22 cellular contexts compared by ENCODE assay signal in the genomic region with DNA sequence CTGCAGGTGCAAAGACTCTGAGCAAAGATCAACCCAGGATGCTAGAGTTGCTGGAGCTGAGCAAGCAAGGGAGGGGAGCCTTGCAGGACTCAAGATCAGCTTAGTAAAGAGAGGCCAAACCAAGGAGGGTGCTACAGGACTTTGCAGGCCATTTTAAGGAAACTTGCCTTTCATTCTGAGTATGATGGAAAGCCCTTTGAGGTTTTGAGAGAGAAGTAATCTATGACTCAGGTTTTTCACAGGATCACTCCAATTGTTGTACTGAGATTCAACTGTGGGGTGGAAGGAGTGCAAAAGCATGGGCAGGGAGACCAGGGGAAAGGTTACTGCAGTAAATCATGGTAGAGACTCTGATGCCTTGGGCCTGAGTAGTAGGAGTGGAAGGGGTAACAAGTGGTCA.
A peak's percentile ranks its signal among the peaks of the same experiment; 100 is the strongest.
DNase-seq lines count a peak whose midpoint lies in the region; ATAC-seq lines count a peak whose summit lies in the region.
"Had no signal": no experiment of that assay in that cellular context is flagged by ENCODE, and none has a peak within 500 bp of the region (broad histone marks: within the 10 kb centered on the region; RNA-seq: fewer than 3 reads in every experiment).

No MANE protein-coding gene starts in this region.

- H3K27me3 Mint-ChIP-seq in activated T-cell treated with anti-CD3 and anti-CD28 coated beads, Interleukin-2, amount 50 U/mL, for 72 hours (ENCODE audit: low read depth) = no peaks in the 10 kb centered on the region
- H3K27me3 Mint-ChIP-seq: CD4-positive, alpha-beta T cell; stimulated activated naive CD8-positive, alpha-beta T cell treated with anti-CD3 and anti-CD28 coated beads, Interleukin-15, Interleukin-2, amounts not matched to agents 100 ng/mL and 50 ng/mL, for 24 hours had no signal

- H3K4me3 Mint-ChIP-seq in activated T-cell treated with anti-CD3 and anti-CD28 coated beads, Interleukin-2, amount 50 U/mL, for 72 hours = no peak overlapping the region
- H3K4me3 Mint-ChIP-seq: CD4-positive, alpha-beta T cell; mesothelial cell of epicardium; neural crest cell; stimulated activated naive CD8-positive, alpha-beta T cell treated with anti-CD3 and anti-CD28 coated beads, Interleukin-15, Interleukin-2, amounts not matched to agents 100 ng/mL and 50 ng/mL, for 24 hours had no signal

- DNase-seq in CD1c-positive myeloid dendritic cell (ENCODE audit: extremely low spot score) (peak; percentile 2), mucosa of gallbladder (ENCODE audit: low spot score) (no peak), NCI-H2107 (lab: John Stamatoyannopoulos, UW) (no peak), retina (no peak)
- no peak for DNase-seq in activated T-cell treated with anti-CD3 and anti-CD28 coated beads, Interleukin-2, amount 50 U/mL, for 72 hours
- DNase-seq: amniotic stem cell; CD4-positive, alpha-beta T cell; effector CD8-positive, alpha-beta T cell; Karpas-422; kidney glomerular epithelial cell; NCI-H1105; NCI-H2171 treated with DMSO at 0.1 percent for 48 hours; NCI-H748 treated with DMSO at 0.1 percent for 48 hours; SK-N-SH; upper lobe of right lung had no signal

- H3K36me3 Mint-ChIP-seq in activated T-cell treated with anti-CD3 and anti-CD28 coated beads, Interleukin-2, amount 50 U/mL, for 72 hours (ENCODE audit: insufficient read depth in 2 of 2) = no peaks in the 10 kb centered on the region
- H3K36me3 Mint-ChIP-seq: mesothelial cell of epicardium had no signal

- H3K9me3 Mint-ChIP-seq in activated T-cell treated with anti-CD3 and anti-CD28 coated beads, Interleukin-2, amount 50 U/mL, for 72 hours = peaks cover 0 to 2% of the 10 kb centered on the region in 2 donors
- H3K9me3 Mint-ChIP-seq: CD4-positive, alpha-beta T cell; mesothelial cell of epicardium; neural crest cell; stimulated activated naive CD8-positive, alpha-beta T cell treated with anti-CD3 and anti-CD28 coated beads, Interleukin-15, Interleukin-2, amounts not matched to agents 100 ng/mL and 50 ng/mL, for 24 hours had no signal

- H3K27ac Mint-ChIP-seq in activated T-cell treated with anti-CD3 and anti-CD28 coated beads, Interleukin-2, amount 50 U/mL, for 72 hours = no peak overlapping the region
- H3K27ac Mint-ChIP-seq: CD4-positive, alpha-beta T cell; mesothelial cell of epicardium; stimulated activated naive CD8-positive, alpha-beta T cell treated with anti-CD3 and anti-CD28 coated beads, Interleukin-15, Interleukin-2, amounts not matched to agents 100 ng/mL and 50 ng/mL, for 24 hours had no signal

- ATAC-seq in GM18909 (IDR thresholded peaks at IDR 0.05; ENCODE audit: poor library complexity, unreplicated experiment) = peak; percentile 53
- ATAC-seq in HG02763 (IDR thresholded peaks at IDR 0.05; ENCODE audit: unreplicated experiment) = peak; percentile 56
- ATAC-seq in HG03558 (IDR thresholded peaks at IDR 0.05; ENCODE audit: extremely low read depth, unreplicated experiment) = peak; percentile 43
- no peak for ATAC-seq in activated T-cell treated with anti-CD3 and anti-CD28 coated beads, Interleukin-2, amount 50 U/mL, for 72 hours (replicated peaks in 1 of 2)
- ATAC-seq: A549, upper lobe of right lung had no signal

- no peaks in the 10 kb centered on the region for H3K4me1 Mint-ChIP-seq in activated T-cell treated with anti-CD3 and anti-CD28 coated beads, Interleukin-2, amount 50 U/mL, for 72 hours (ENCODE audit: low read depth)
- H3K4me1 Mint-ChIP-seq: mesothelial cell of epicardium, neural crest cell had no signal

Comparison
In these comparisons a context has a peak if more than half of its experiments do, and no peak if none do; other contexts are left out.
1. ATAC-seq: peak in GM18909 (single experiment), HG02763 (single experiment) and HG03558 (single experiment); none in activated T-cell treated with anti-CD3 and anti-CD28 coated beads, Interleukin-2, amount 50 U/mL, for 72 hours (0 of 2).